In genomic region chr13:75723927-75724326, GRCh38 we compare ENCODE assay signal across 22 cellular contexts.
A peak's percentile ranks its signal among the peaks of the same experiment; 100 is the strongest.
DNase-seq lines count a peak whose midpoint lies in the region; ATAC-seq and TF ChIP-seq lines count a peak whose summit lies in the region.
"Had no signal": no experiment of that assay in that cellular context is flagged by ENCODE, and none has a peak within 500 bp of the region (broad histone marks: within the 10 kb centered on the region; RNA-seq: fewer than 3 reads in every experiment).

No MANE protein-coding gene starts in this region.

- POLR2A ChIA-PET in HEK293 (lab: Yijun Ruan, JAX): no interaction called here

- DNase-seq in colonic mucosa (no peak), upper lobe of left lung (no peak), C1 segment of cervical spinal cord (lab: John Stamatoyannopoulos, UW) (no peak), NCI-H1436 (lab: John Stamatoyannopoulos, UW) (no peak)
- DNase-seq: anterior cingulate cortex; CD4-positive, CD25-positive, alpha-beta regulatory T cell; heart right ventricle; NCI-H1048; NCI-H187; NCI-H526; pancreas; stimulated activated CD4-positive, alpha-beta T cell treated with anti-CD3 and anti-CD28 coated beads, Interleukin-4, amount 100 ng/mL, for 24 hours; stimulated activated naive CD4-positive, alpha-beta T cell; testis had no signal

- H3K4me1 ChIP-seq in HEK293 (ENCODE audit: control insufficient read depth, insufficient read depth, low read length) (no peaks in the 10 kb centered on the region), colonic mucosa (peaks cover 3% of the 10 kb centered on the region), mucosa of rectum (ENCODE audit: control insufficient read depth in 2 of 2, insufficient read depth in 2 of 2, low read length in 2 of 2) (peaks cover 0 to 14% of the 10 kb centered on the region in 2 donors), upper lobe of left lung (peaks cover 0 to 8% (median 3%) of the 10 kb centered on the region in 4 donors)
- H3K4me1 ChIP-seq: heart right ventricle, right atrium auricular region, testis had no signal

- ATAC-seq in upper lobe of left lung (ENCODE audit: low FRiP score in 2 of 2): no peak
- ATAC-seq in GM19467 (IDR thresholded peaks at IDR 0.05; ENCODE audit: unreplicated experiment): no peak
- ATAC-seq: GM23338; heart right ventricle; HepG2; natural killer cell treated with Interleukin-12 subunit alpha and Interleukin-12 subunit beta and Interleukin-15 and Interleukin-18, amount 100 ng/mL, for 72 hours had no signal

- H3K4me3 ChIP-seq in HEK293 (ENCODE audit: low read depth, low read length) (no peak overlapping the region), colonic mucosa (no peak overlapping the region), mucosa of rectum (ENCODE audit: low read length in 2 of 2) (no peak overlapping the region), upper lobe of left lung (no peak overlapping the region)
- H3K4me3 ChIP-seq: GM23338, heart right ventricle, pancreas, right atrium auricular region, testis had no signal

- H3K27ac ChIP-seq in HEK293 (ENCODE audit: extremely low read depth, low read depth, low read length) (no peak overlapping the region), colonic mucosa (peak overlapping the region; percentile 45), mucosa of rectum (ENCODE audit: low read depth in 2 of 2, low read length in 2 of 2) (peak overlapping the region; percentile 70 to 83), upper lobe of left lung (peak overlapping the region; percentile 45 to 67 (median 52))
- H3K27ac ChIP-seq: heart right ventricle, right atrium auricular region, testis, VCaP had no signal

- H3K9ac ChIP-seq in colonic mucosa (ENCODE audit: low read depth in 2 of 2, low read length in 2 of 2) (no peak overlapping the region), mucosa of rectum (ENCODE audit: low read depth in 1 of 2, low read length in 2 of 2) (no peak overlapping the region)

- intact Hi-C loops in colonic mucosa (cut with DNase I): no loop called here

- CTCF ChIA-PET in HEK293 (lab: Yijun Ruan, JAX): interaction anchor here (0.6 kb wide), 1 partner anchor 64 kb away, joined by 3 read pairs; no protein-coding TSS in a partner anchor

- no peaks in the 10 kb centered on the region for H3K9me3 ChIP-seq in HEK293 (ENCODE audit: control insufficient read depth, insufficient read depth, low read depth, low read length)
- H3K9me3 ChIP-seq in colonic mucosa: no peaks in the 10 kb centered on the region
- no peaks in the 10 kb centered on the region for H3K9me3 ChIP-seq in mucosa of rectum (ENCODE audit: control insufficient read depth in 2 of 2, low read length in 2 of 2)
- no peaks in the 10 kb centered on the region for H3K9me3 ChIP-seq in upper lobe of left lung
- H3K9me3 ChIP-seq: heart right ventricle, pancreas, right atrium auricular region, testis had no signal

- TF ChIP-seq CTCF in HEK293 (tag by site-specific recombination; IDR thresholded peaks at IDR 0.05): no peak
- TF ChIP-seq CTCF in colonic mucosa (IDR thresholded peaks at IDR 0.05): no peak
- no peak for TF ChIP-seq CTCF in upper lobe of left lung (IDR thresholded peaks at IDR 0.05)

- TF ChIP-seq POLR2A in upper lobe of left lung (IDR thresholded peaks at IDR 0.05): no peak

- no peaks in the 10 kb centered on the region for H3K36me3 ChIP-seq in HEK293 (ENCODE audit: control insufficient read depth in 2 of 2, insufficient read depth in 1 of 2, low read length in 2 of 2)
- H3K36me3 ChIP-seq in colonic mucosa: no peaks in the 10 kb centered on the region
- H3K36me3 ChIP-seq in mucosa of rectum (ENCODE audit: control insufficient read depth in 2 of 2, insufficient read depth in 2 of 2, low read length in 2 of 2): no peaks in the 10 kb centered on the region
- no peaks in the 10 kb centered on the region for H3K36me3 ChIP-seq in upper lobe of left lung
- H3K36me3 ChIP-seq: heart right ventricle, pancreas, right atrium auricular region had no signal

- no peak for TF ChIP-seq EP300 in upper lobe of left lung (IDR thresholded peaks at IDR 0.05)

- no peaks in the 10 kb centered on the region for H3K27me3 ChIP-seq in colonic mucosa
- no peaks in the 10 kb centered on the region for H3K27me3 ChIP-seq in mucosa of rectum (ENCODE audit: control insufficient read depth in 2 of 2, insufficient read depth in 2 of 2, low read length in 2 of 2)
- no peaks in the 10 kb centered on the region for H3K27me3 ChIP-seq in upper lobe of left lung
- H3K27me3 ChIP-seq: heart right ventricle, pancreas, right atrium auricular region, testis had no signal

TF ChIP-seq in HEK293, 187 proteins besides CTCF, POLR2A, EP300 and RAD21:
- TF ChIP-seq TRIM28 (IDR thresholded peaks at IDR 0.05; ENCODE audit: borderline replicate concordance, low read length) (peak; percentile 45; the same call in 1 of the 2 replicates), ZNF473 (tag by site-specific recombination; IDR thresholded peaks at IDR 0.05) (no peak)
TF ChIP-seq in HEK293: peak in this region for 1.
